Comparison of ENCODE assay signal across 19 cellular contexts in the genomic region with DNA sequence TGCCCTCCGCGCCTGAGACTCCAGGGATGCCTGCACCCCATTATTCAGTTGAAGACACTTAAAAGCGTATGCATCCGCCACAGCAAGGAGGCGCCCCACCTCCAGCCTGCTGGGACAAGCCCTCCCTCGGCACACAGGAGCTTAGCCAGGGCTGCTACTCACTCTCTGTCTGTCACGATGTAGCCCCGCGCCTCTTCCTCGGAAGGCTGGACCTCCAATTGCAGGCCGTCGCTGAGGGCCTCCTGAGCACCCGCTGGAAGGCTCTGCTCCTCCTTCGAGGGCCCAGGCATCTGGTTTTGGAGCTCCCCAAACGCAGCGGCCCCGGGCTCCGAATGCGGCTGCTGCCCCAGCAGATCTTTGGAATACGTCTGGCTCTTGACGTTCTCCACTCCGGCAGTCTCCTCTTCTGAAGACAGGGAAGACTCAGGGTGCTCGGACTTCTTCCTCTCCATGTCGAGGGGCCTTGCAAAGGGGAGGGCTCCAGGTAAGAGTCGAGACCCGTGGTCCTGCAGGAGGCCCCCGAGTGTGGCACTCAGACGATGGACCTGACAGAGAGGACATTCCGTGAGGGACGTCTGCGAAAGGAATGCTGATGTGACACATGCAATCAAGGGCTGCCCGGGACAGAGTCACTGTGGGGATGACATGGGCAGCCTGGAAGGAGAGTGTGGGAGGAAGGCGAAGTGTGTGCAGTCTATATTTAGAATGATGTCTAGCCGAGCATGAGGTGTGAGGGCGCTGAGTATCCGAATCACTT.
A peak's percentile ranks its signal among the peaks of the same experiment; 100 is the strongest.
DNase-seq lines count a peak whose midpoint lies in the region; ATAC-seq, FAIRE-seq and TF ChIP-seq lines count a peak whose summit lies in the region.
"Had no signal": no experiment of that assay in that cellular context is flagged by ENCODE, and none has a peak within 500 bp of the region (broad histone marks: within the 10 kb centered on the region; RNA-seq: fewer than 3 reads in every experiment).

No MANE protein-coding gene starts in this region.

- H3F3A ChIP-seq in neural progenitor cell (ENCODE audit: low read depth): no peaks in the 10 kb centered on the region

- no peaks in the 10 kb centered on the region for H3K36me3 ChIP-seq in neural progenitor cell
- H3K36me3 ChIP-seq in stomach: peaks cover 0 to 10% (median 4%) of the 10 kb centered on the region in 4 donors

- no peaks in the 10 kb centered on the region for H3K4me1 ChIP-seq in neural progenitor cell
- no peaks in the 10 kb centered on the region for H3K4me1 ChIP-seq in stomach

- H3K27me3 ChIP-seq in neural progenitor cell (no peaks in the 10 kb centered on the region), stomach (no peaks in the 10 kb centered on the region)

- intact Hi-C loops in cardiac septum (cut with DNase I) (no loop called here), Right ventricle myocardium superior (cut with DNase I) (no loop called here), stomach (cut with DNase I; ENCODE audit: low total_unique reads) (no loop called here)

- TF ChIP-seq CTCF in neural progenitor cell (IDR thresholded peaks at IDR 0.05) (peak; percentile 11), stomach (IDR thresholded peaks at IDR 0.05) (no peak)

- WGBS in stomach, 5 donors: 89 to 92% (median 90%) methylated on average over 35 to 36 of the region's 36 CpGs

- no peak for FAIRE-seq in urothelium cell line (lab: Jason Lieb, UNC)
- FAIRE-seq: D721Med, G401.6, GM12891, HTR-8/SVneo had no signal

- no peak overlapping the region for H2AFZ ChIP-seq in neural progenitor cell (replicated peaks)

- no peaks in the 10 kb centered on the region for H3K9me3 Mint-ChIP-seq in neural progenitor cell
- H3K9me3 Mint-ChIP-seq: CD8-positive, alpha-beta T cell had no signal

- no peak overlapping the region for H3K9ac ChIP-seq in neural progenitor cell

- no peak for TF ChIP-seq POLR2A in stomach (IDR thresholded peaks at IDR 0.05)

- no peak for ATAC-seq in Right ventricle myocardium superior (ENCODE audit: poor library complexity)
- no peak for ATAC-seq in GM19328 (IDR thresholded peaks at IDR 0.05; ENCODE audit: unreplicated experiment)
- ATAC-seq: CD8-positive, alpha-beta T cell had no signal

- H3K4me2 ChIP-seq in neural progenitor cell: no peak overlapping the region

- H3K4me1 Mint-ChIP-seq in neural progenitor cell: no peaks in the 10 kb centered on the region
- H3K4me1 Mint-ChIP-seq: CD14-positive monocyte had no signal

- H3K27me3 Mint-ChIP-seq in neural progenitor cell (ENCODE audit: insufficient read depth, low read depth): no peaks in the 10 kb centered on the region

- H3K9me3 ChIP-seq in neural progenitor cell (ENCODE audit: low read depth) (no peaks in the 10 kb centered on the region), stomach (no peaks in the 10 kb centered on the region)

- H3K27ac Mint-ChIP-seq in neural progenitor cell: no peak overlapping the region
- H3K27ac Mint-ChIP-seq: CD14-positive monocyte; CD8-positive, alpha-beta T cell had no signal

- H3K79me2 ChIP-seq in neural progenitor cell (ENCODE audit: low read depth): no peaks in the 10 kb centered on the region

- DNase-seq in cardiac septum (ENCODE audit: low spot score) (peak; percentile 73), Right ventricle myocardium superior (no peak), inferior parietal cortex (ENCODE audit: extremely low spot score) (peak; percentile 13), neural progenitor cell (ENCODE audit: low spot score) (peak; percentile 16), stomach (peak; percentile 13), urothelium cell line (ENCODE audit: low spot score) (no peak)
- DNase-seq in activated naive CD4-positive, alpha-beta T cell treated with anti-CD3 and anti-CD28 coated beads, Interleukin-2, amount 50 U/mL, for 16 hours: no peak
- DNase-seq: CD8-positive, alpha-beta T cell; COR-L47; DMS153; DMS79 treated with DMSO at 0.1 percent for 48 hours; EL had no signal

- H4K20me1 ChIP-seq in neural progenitor cell (ENCODE audit: low read depth): no peaks in the 10 kb centered on the region

- H3K4me3 Mint-ChIP-seq in neural progenitor cell: no peak overlapping the region
- H3K4me3 Mint-ChIP-seq: CD14-positive monocyte; CD8-positive, alpha-beta T cell had no signal

- no peak for TF ChIP-seq EP300 in stomach (IDR thresholded peaks at IDR 0.05)

- no peaks in the 10 kb centered on the region for H3K36me3 Mint-ChIP-seq in neural progenitor cell
- H3K36me3 Mint-ChIP-seq: CD14-positive monocyte; CD8-positive, alpha-beta T cell had no signal

- H3K27ac ChIP-seq in neural progenitor cell (no peak overlapping the region), stomach (no peak overlapping the region)
- H3K27ac ChIP-seq: 22Rv1 had no signal

- H3K4me3 ChIP-seq in neural progenitor cell (no peak overlapping the region), stomach (no peak overlapping the region)

Comparison
In these comparisons a context has a peak if more than half of its experiments do, and no peak if none do; other contexts are left out.
1. DNase-seq: peak in cardiac septum (single experiment), inferior parietal cortex (single experiment), neural progenitor cell (single experiment) and stomach (single experiment); none in Right ventricle myocardium superior (single experiment), activated naive CD4-positive, alpha-beta T cell treated with anti-CD3 and anti-CD28 coated beads, Interleukin-2, amount 50 U/mL, for 16 hours (single experiment) and urothelium cell line (single experiment).